17 cellular contexts compared by ENCODE assay signal in the genomic region with DNA sequence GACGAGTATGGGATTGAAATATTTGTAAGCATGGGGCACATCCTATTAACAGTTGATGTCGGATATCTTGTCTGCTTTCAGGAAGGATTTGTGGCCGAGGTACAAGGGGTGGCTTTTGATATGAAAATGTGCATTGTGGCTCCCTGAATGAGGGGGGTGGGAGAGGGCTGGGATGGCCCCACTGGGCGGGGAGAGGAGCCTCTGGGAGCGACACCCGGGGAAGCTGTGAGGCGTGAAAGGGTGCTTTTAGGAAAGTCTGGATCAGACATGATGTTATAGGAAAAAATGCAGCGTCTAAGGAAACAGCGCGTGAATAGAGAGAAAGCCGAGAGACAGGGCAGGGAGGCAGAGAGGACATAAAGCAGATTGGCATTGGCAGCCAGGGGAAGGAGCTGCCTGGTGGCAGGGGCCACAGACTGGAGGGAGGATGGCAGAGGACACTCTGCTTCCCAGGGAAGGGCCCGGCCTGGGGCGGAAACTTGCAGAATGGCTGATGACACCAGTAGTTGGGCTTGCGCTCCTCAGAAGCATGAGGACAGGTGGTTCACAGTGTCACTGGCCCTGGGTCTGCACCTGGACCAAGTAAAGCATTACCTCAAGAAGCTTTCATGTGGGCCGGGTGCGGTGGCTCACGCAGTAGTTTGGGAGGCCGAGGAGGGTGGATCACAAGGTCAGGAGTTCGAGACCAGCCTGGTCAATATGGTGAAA.
A peak's percentile ranks its signal among the peaks of the same experiment; 100 is the strongest.
DNase-seq lines count a peak whose midpoint lies in the region; ATAC-seq and TF ChIP-seq lines count a peak whose summit lies in the region.
"Had no signal": no experiment of that assay in that cellular context is flagged by ENCODE, and none has a peak within 500 bp of the region (broad histone marks: within the 10 kb centered on the region; RNA-seq: fewer than 3 reads in every experiment).

No MANE protein-coding gene starts in this region.

- intact Hi-C loops in activated CD4-positive, alpha-beta T cell treated with anti-CD3 and anti-CD28 coated beads for 36 hours (cut with DNase I, micrococcal nuclease), result loop anchor here (2.0 to 10.0 kb wide), 3 partner anchors 155 to 412 kb away; no protein-coding TSS in a partner anchor
- intact Hi-C loops in activated CD4-positive, alpha-beta T cell treated with anti-CD3 and anti-CD28 coated beads, Interleukin-2, amount 10 ng/mL, durations not matched to agents 24 days and 14 days (cut with micrococcal nuclease), result no loop called here
- intact Hi-C loops in upper lobe of right lung (cut with DNase I), result no loop called here

- no peak for DNase-seq in activated CD4-positive, alpha-beta T cell treated with anti-CD3 and anti-CD28 coated beads for 36 hours
- DNase-seq in activated CD4-positive, alpha-beta T cell treated with anti-CD3 and anti-CD28 coated beads, Interleukin-2, amount 10 ng/mL, durations not matched to agents 24 days and 14 days, result no peak
- DNase-seq in epidermal melanocyte (ENCODE audit: insufficient read length, low spot score), result peak; percentile 5
- no peak for DNase-seq in neural crest cell (ENCODE audit: low read depth, low spot score)
- peak; percentile 37 for DNase-seq in upper lobe of right lung
- DNase-seq in HuH-7.5 (ENCODE audit: low spot score), result no peak
- DNase-seq in DMS79 treated with DMSO at 0.1 percent for 48 hours (lab: John Stamatoyannopoulos, UW), result no peak
- no peak for DNase-seq in stimulated activated CD8-positive, alpha-beta memory T cell treated with anti-CD3 and anti-CD28 coated beads, Interleukin-4, amount 100 ng/mL, for 48 hours
- DNase-seq: COR-L47; HCEC 1CT; NCI-H1048; NCI-H226; NCI-H526 treated with DMSO at 0.1 percent for 48 hours; NK-92 treated with Interleukin-12 subunit alpha and Interleukin-12 subunit beta, amount 100 ng/mL, for 24 hours had no signal

- no peaks in the 10 kb centered on the region for H3K4me1 ChIP-seq in upper lobe of right lung

- peak overlapping the region; percentile 17 for H3K27ac Mint-ChIP-seq in activated CD4-positive, alpha-beta T cell treated with anti-CD3 and anti-CD28 coated beads for 36 hours
- H3K27ac Mint-ChIP-seq in activated CD4-positive, alpha-beta T cell treated with anti-CD3 and anti-CD28 coated beads, Interleukin-2, amount 10 ng/mL, durations not matched to agents 24 days and 14 days, result no peak overlapping the region
- H3K27ac Mint-ChIP-seq in neural crest cell (ENCODE audit: unreplicated experiment), result peak overlapping the region; percentile 92

- no peaks in the 10 kb centered on the region for H3K9me3 ChIP-seq in upper lobe of right lung

- no peaks in the 10 kb centered on the region for H3K36me3 Mint-ChIP-seq in activated CD4-positive, alpha-beta T cell treated with anti-CD3 and anti-CD28 coated beads for 36 hours (ENCODE audit: low read depth)
- no peaks in the 10 kb centered on the region for H3K36me3 Mint-ChIP-seq in activated CD4-positive, alpha-beta T cell treated with anti-CD3 and anti-CD28 coated beads, Interleukin-2, amount 10 ng/mL, durations not matched to agents 24 days and 14 days (ENCODE audit: low read depth)
- H3K36me3 Mint-ChIP-seq in neural crest cell (ENCODE audit: low read depth), result peaks cover 2% of the 10 kb centered on the region

- H3K36me3 ChIP-seq in upper lobe of right lung, result no peaks in the 10 kb centered on the region

- H3K27ac ChIP-seq in upper lobe of right lung, result no peak overlapping the region
- H3K27ac ChIP-seq: 22Rv1, C4-2B, SK-N-MC had no signal

- no peaks in the 10 kb centered on the region for H3K9me3 Mint-ChIP-seq in activated CD4-positive, alpha-beta T cell treated with anti-CD3 and anti-CD28 coated beads for 36 hours (ENCODE audit: low read depth)
- H3K9me3 Mint-ChIP-seq in activated CD4-positive, alpha-beta T cell treated with anti-CD3 and anti-CD28 coated beads, Interleukin-2, amount 10 ng/mL, durations not matched to agents 24 days and 14 days, result peaks cover 2% of the 10 kb centered on the region
- H3K9me3 Mint-ChIP-seq in neural crest cell, result peaks cover 3% of the 10 kb centered on the region

- H3K27me3 Mint-ChIP-seq in activated CD4-positive, alpha-beta T cell treated with anti-CD3 and anti-CD28 coated beads for 36 hours, result peaks cover 3% of the 10 kb centered on the region
- H3K27me3 Mint-ChIP-seq in activated CD4-positive, alpha-beta T cell treated with anti-CD3 and anti-CD28 coated beads, Interleukin-2, amount 10 ng/mL, durations not matched to agents 24 days and 14 days, result peaks cover 5% of the 10 kb centered on the region
- peaks cover 8% of the 10 kb centered on the region for H3K27me3 Mint-ChIP-seq in neural crest cell (ENCODE audit: low read depth)

- no peak overlapping the region for H3K4me3 ChIP-seq in upper lobe of right lung
- H3K4me3 ChIP-seq: SK-N-MC had no signal

- H3K4me1 Mint-ChIP-seq in activated CD4-positive, alpha-beta T cell treated with anti-CD3 and anti-CD28 coated beads for 36 hours, result peaks cover 16% of the 10 kb centered on the region
- H3K4me1 Mint-ChIP-seq in activated CD4-positive, alpha-beta T cell treated with anti-CD3 and anti-CD28 coated beads, Interleukin-2, amount 10 ng/mL, durations not matched to agents 24 days and 14 days, result peaks cover 6% of the 10 kb centered on the region
- peaks cover 40% of the 10 kb centered on the region for H3K4me1 Mint-ChIP-seq in neural crest cell

- CTCF ChIA-PET in activated CD4-positive, alpha-beta T cell treated with anti-CD3 and anti-CD28 coated beads for 36 hours (lab: Charles Lee), result interaction anchor here (0.8 kb wide), 2 partner anchors 121 to 441 kb away, joined by 3 read pairs; no protein-coding TSS in a partner anchor

- TF ChIP-seq CTCF in neural crest cell (conservative IDR thresholded peaks at IDR 0.05), result no peak
- no peak for TF ChIP-seq CTCF in upper lobe of right lung (IDR thresholded peaks at IDR 0.05)

- POLR2A ChIA-PET in activated CD4-positive, alpha-beta T cell treated with anti-CD3 and anti-CD28 coated beads for 36 hours (lab: Charles Lee), result no interaction called here

- no peak for ATAC-seq in activated CD4-positive, alpha-beta T cell treated with anti-CD3 and anti-CD28 coated beads for 36 hours
- no peak for ATAC-seq in upper lobe of right lung

- no peaks in the 10 kb centered on the region for H3K27me3 ChIP-seq in upper lobe of right lung

- H3K4me3 Mint-ChIP-seq in activated CD4-positive, alpha-beta T cell treated with anti-CD3 and anti-CD28 coated beads for 36 hours, result no peak overlapping the region
- H3K4me3 Mint-ChIP-seq in activated CD4-positive, alpha-beta T cell treated with anti-CD3 and anti-CD28 coated beads, Interleukin-2, amount 10 ng/mL, durations not matched to agents 24 days and 14 days, result no peak overlapping the region
- peak overlapping the region; percentile 75 for H3K4me3 Mint-ChIP-seq in neural crest cell

Comparison
In these comparisons a context has a peak if more than half of its experiments do, and no peak if none do; other contexts are left out.
1. intact Hi-C loops: an anchor here in activated CD4-positive, alpha-beta T cell treated with anti-CD3 and anti-CD28 coated beads for 36 hours (2.0 to 10.0 kb wide); none called in activated CD4-positive, alpha-beta T cell treated with anti-CD3 and anti-CD28 coated beads, Interleukin-2, amount 10 ng/mL, durations not matched to agents 24 days and 14 days and upper lobe of right lung.
2. DNase-seq: peak in epidermal melanocyte (single experiment) and upper lobe of right lung (single experiment); none in activated CD4-positive, alpha-beta T cell treated with anti-CD3 and anti-CD28 coated beads for 36 hours (single experiment), activated CD4-positive, alpha-beta T cell treated with anti-CD3 and anti-CD28 coated beads, Interleukin-2, amount 10 ng/mL, durations not matched to agents 24 days and 14 days (single experiment), neural crest cell (single experiment), HuH-7.5 (single experiment), DMS79 treated with DMSO at 0.1 percent for 48 hours (single experiment) and stimulated activated CD8-positive, alpha-beta memory T cell treated with anti-CD3 and anti-CD28 coated beads, Interleukin-4, amount 100 ng/mL, for 48 hours (single experiment).